20 cellular contexts compared by ENCODE assay signal in the genomic region with DNA sequence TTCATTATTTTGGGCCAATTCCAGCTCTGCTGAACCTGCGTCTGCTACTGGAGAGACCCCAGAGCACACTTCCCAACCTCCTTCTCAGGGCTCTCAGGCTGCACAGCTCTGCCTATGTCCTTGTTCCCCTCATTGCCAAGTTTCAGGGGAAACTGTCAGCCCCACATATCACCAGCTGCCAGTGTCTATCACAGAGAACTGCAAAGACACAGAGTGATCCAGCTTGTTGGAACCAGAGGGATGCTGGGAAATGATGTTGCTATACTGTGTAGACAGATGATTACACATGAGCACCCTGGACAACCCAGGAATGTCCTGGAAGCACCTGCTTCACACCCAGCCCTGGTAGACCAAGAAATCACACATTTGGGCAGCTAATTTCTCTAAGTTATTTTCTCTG.
"Had no signal": no experiment of that assay in that cellular context is flagged by ENCODE, and none has a peak within 500 bp of the region (broad histone marks: within the 10 kb centered on the region; RNA-seq: fewer than 3 reads in every experiment).

No MANE protein-coding gene starts in this region.

- H3K36me3 ChIP-seq: neural progenitor cell, transverse colon, uterus had no signal

- H3K27me3 ChIP-seq: neural progenitor cell, testis, transverse colon, uterus had no signal

- H3K9me3 ChIP-seq: testis had no signal

- H3K27ac ChIP-seq: neural progenitor cell, testis, transverse colon, uterus had no signal

- H3K4me2 ChIP-seq: neural progenitor cell had no signal

- DNase-seq: activated CD8-positive, alpha-beta memory T cell treated with anti-CD3 and anti-CD28 coated beads for 24 hours; activated effector memory CD4-positive, alpha-beta T cell treated with Interleukin-2 at 50 U/mL for 16 hours; activated naive CD4-positive, alpha-beta T cell treated with Interleukin-2 at 50 U/mL for 16 hours; anterior cingulate cortex; dermis blood vessel endothelial cell; effector CD4-positive, alpha-beta T cell; glutamatergic neuron; left cardiac atrium; mammary epithelial cell; natural killer cell; occipital lobe; right cardiac atrium; stimulated activated CD4-positive, alpha-beta T cell treated with anti-CD3 and anti-CD28 coated beads, Interleukin-2, amount 100 ng/mL, for 48 hours; stimulated activated naive CD8-positive, alpha-beta T cell treated with anti-CD3 and anti-CD28 coated beads, Interleukin-15, Interleukin-2, amounts not matched to agents 100 U/mL and 50 U/mL, for 24 hours; T-helper 2 cell; testis; transverse colon; uterus had no signal

- H3K9ac ChIP-seq: neural progenitor cell had no signal

- H3K4me3 ChIP-seq: neural progenitor cell, testis, transverse colon, uterus had no signal

- ATAC-seq: left cardiac atrium; natural killer cell; right cardiac atrium; stimulated activated naive CD8-positive, alpha-beta T cell treated with anti-CD3 and anti-CD28 coated beads, Interleukin-15, Interleukin-2, amounts not matched to agents 100 U/mL and 50 U/mL, for 24 hours; WTC11 had no signal

- H3K4me1 ChIP-seq: neural progenitor cell, testis, uterus had no signal

- H2AFZ ChIP-seq: neural progenitor cell had no signal
